In genomic region chr22:43342347-43343261, GRCh38 we compare ENCODE assay signal across 10 cellular contexts. TPM values are rescaled to one million over a fixed set of nuclear protein-coding genes. Genes with fewer than 3 reads are reported as not detected.
DNase-seq lines count a peak whose midpoint lies in the region; ATAC-seq and TF ChIP-seq lines count a peak whose summit lies in the region.
"Had no signal": no experiment of that assay in that cellular context is flagged by ENCODE, and none has a peak within 500 bp of the region (broad histone marks: within the 10 kb centered on the region; RNA-seq: fewer than 3 reads in every experiment).

No MANE protein-coding gene starts in this region.

- ATAC-seq in activated CD8-positive, alpha-beta memory T cell treated with anti-CD3 and anti-CD28 coated beads, Interleukin-2, amount 10 ng/mL, durations not matched to agents 7 days and 5 days = no peak
- no peak for ATAC-seq in activated T-helper 17 cell treated with anti-CD3 and anti-CD28 coated beads, Interleukin-2, amount 50 U/mL, for 72 hours (replicated peaks)
- ATAC-seq in naive B cell (ENCODE audit: low read depth in 2 of 2) = no peak
- no peak for ATAC-seq in left colon

- TF ChIP-seq POLR2A in tibial nerve (IDR thresholded peaks at IDR 0.05) = no peak

- no peak for TF ChIP-seq EP300 in tibial nerve (IDR thresholded peaks at IDR 0.05)

- no peak for DNase-seq in activated CD8-positive, alpha-beta memory T cell treated with anti-CD3 and anti-CD28 coated beads, Interleukin-2, amount 10 ng/mL, durations not matched to agents 7 days and 5 days
- DNase-seq in activated CD8-positive, alpha-beta memory T cell treated with anti-CD3 and anti-CD28 coated beads for 24 hours = no peak
- no peak for DNase-seq in naive B cell
- no peak for DNase-seq in tibial nerve (ENCODE audit: low spot score in 2 of 2)
- DNase-seq in C1 segment of cervical spinal cord (lab: John Stamatoyannopoulos, UW) = no peak
- DNase-seq in central memory CD4-positive, alpha-beta T cell = no peak
- DNase-seq in left colon = no peak
- DNase-seq: NCI-H187 had no signal

- WGBS in tibial nerve, 2 donors = 5 to 6% methylated on average over 52 to 57 of the region's 99 CpGs

- peak overlapping the region; percentile 0 to 83 (median 56) for H3K27ac ChIP-seq in tibial nerve
- H3K27ac ChIP-seq: right lobe of liver had no signal

- peaks cover 0 to 39% (median 2%) of the 10 kb centered on the region in 4 donors for H3K4me1 ChIP-seq in tibial nerve

- H3K27me3 ChIP-seq in tibial nerve = peaks cover 0 to 49% of the 10 kb centered on the region in 2 donors
- H3K27me3 ChIP-seq: right lobe of liver had no signal

- H3K27me3 Mint-ChIP-seq in activated CD8-positive, alpha-beta memory T cell treated with anti-CD3 and anti-CD28 coated beads, Interleukin-2, amount 10 ng/mL, durations not matched to agents 7 days and 5 days = peaks cover 40% of the 10 kb centered on the region
- peaks cover 36% of the 10 kb centered on the region for H3K27me3 Mint-ChIP-seq in activated T-helper 17 cell treated with anti-CD3 and anti-CD28 coated beads, Interleukin-2, amount 50 U/mL, for 72 hours
- peaks cover 46 to 67% (median 65%) of the 10 kb centered on the region in 3 donors for H3K27me3 Mint-ChIP-seq in naive B cell

- no peak overlapping the region for H3K27ac Mint-ChIP-seq in activated CD8-positive, alpha-beta memory T cell treated with anti-CD3 and anti-CD28 coated beads, Interleukin-2, amount 10 ng/mL, durations not matched to agents 7 days and 5 days
- H3K27ac Mint-ChIP-seq in activated T-helper 17 cell treated with anti-CD3 and anti-CD28 coated beads, Interleukin-2, amount 50 U/mL, for 72 hours = no peak overlapping the region
- H3K27ac Mint-ChIP-seq in naive B cell = no peak overlapping the region

- peak overlapping the region in 3 of 4 donors; percentile 20 to 69 (median 28) for H3K4me3 ChIP-seq in tibial nerve

- CTCF ChIA-PET in activated CD8-positive, alpha-beta memory T cell treated with anti-CD3 and anti-CD28 coated beads, Interleukin-2, amount 10 ng/mL, durations not matched to agents 7 days and 5 days (lab: Charles Lee) = interaction anchor here (1.4 to 5.9 kb wide), 3 partner anchors 39 to 71 kb away, joined by 3 to 139 read pairs (median 124); no protein-coding TSS in a partner anchor

- intact Hi-C loops in left colon (cut with DNase I, micrococcal nuclease) = no loop called here

- no peaks in the 10 kb centered on the region for H3K9me3 ChIP-seq in tibial nerve
- H3K9me3 ChIP-seq: right lobe of liver had no signal

- no peak for TF ChIP-seq CTCF in tibial nerve (IDR thresholded peaks at IDR 0.05)

- no peaks in the 10 kb centered on the region for H3K36me3 Mint-ChIP-seq in activated CD8-positive, alpha-beta memory T cell treated with anti-CD3 and anti-CD28 coated beads, Interleukin-2, amount 10 ng/mL, durations not matched to agents 7 days and 5 days
- no peaks in the 10 kb centered on the region for H3K36me3 Mint-ChIP-seq in activated T-helper 17 cell treated with anti-CD3 and anti-CD28 coated beads, Interleukin-2, amount 50 U/mL, for 72 hours (ENCODE audit: low read depth)
- peaks cover 0 to 8% of the 10 kb centered on the region in 2 donors for H3K36me3 Mint-ChIP-seq in naive B cell

- no peaks in the 10 kb centered on the region for H3K36me3 ChIP-seq in tibial nerve
- H3K36me3 ChIP-seq: right lobe of liver had no signal

- H3K4me3 Mint-ChIP-seq in activated CD8-positive, alpha-beta memory T cell treated with anti-CD3 and anti-CD28 coated beads, Interleukin-2, amount 10 ng/mL, durations not matched to agents 7 days and 5 days = peak overlapping the region; percentile 28
- H3K4me3 Mint-ChIP-seq in activated T-helper 17 cell treated with anti-CD3 and anti-CD28 coated beads, Interleukin-2, amount 50 U/mL, for 72 hours = peak overlapping the region; percentile 37
- peak overlapping the region in 7 of 8 donors; percentile 54 to 76 (median 67) for H3K4me3 Mint-ChIP-seq in naive B cell

- no peaks in the 10 kb centered on the region for H3K9me3 Mint-ChIP-seq in activated CD8-positive, alpha-beta memory T cell treated with anti-CD3 and anti-CD28 coated beads, Interleukin-2, amount 10 ng/mL, durations not matched to agents 7 days and 5 days (ENCODE audit: low read depth)
- no peaks in the 10 kb centered on the region for H3K9me3 Mint-ChIP-seq in activated T-helper 17 cell treated with anti-CD3 and anti-CD28 coated beads, Interleukin-2, amount 50 U/mL, for 72 hours
- H3K9me3 Mint-ChIP-seq in naive B cell = peaks cover 0 to 3% (median 0%) of the 10 kb centered on the region in 7 donors

- H3K4me1 Mint-ChIP-seq in activated CD8-positive, alpha-beta memory T cell treated with anti-CD3 and anti-CD28 coated beads, Interleukin-2, amount 10 ng/mL, durations not matched to agents 7 days and 5 days = peaks cover 30% of the 10 kb centered on the region
- no peaks in the 10 kb centered on the region for H3K4me1 Mint-ChIP-seq in activated T-helper 17 cell treated with anti-CD3 and anti-CD28 coated beads, Interleukin-2, amount 50 U/mL, for 72 hours
- H3K4me1 Mint-ChIP-seq in naive B cell = peaks cover 12 to 24% (median 12%) of the 10 kb centered on the region in 3 donors

RNA-seq across cellular contexts. Expression of gene SCUBE1, which starts 0.6 kb away (rescaled TPM):
- 1 to 10 TPM in 1 of 2 experiments, under 1 TPM in 1; 0.40 to 3.0 TPM for total RNA-seq in activated CD8-positive, alpha-beta memory T cell treated with anti-CD3 and anti-CD28 coated beads, Interleukin-2, amount 10 ng/mL, durations not matched to agents 7 days and 5 days
- not detected for total RNA-seq in activated T-helper 17 cell treated with anti-CD3 and anti-CD28 coated beads, Interleukin-2, amount 50 U/mL, for 72 hours
- polyA plus RNA-seq in naive B cell (ENCODE audit: low read depth in 6 of 6) = not detected
- total RNA-seq in tibial nerve = 100 to 1,000 TPM in 2 of 4 donors, 10 to 100 TPM in 2; 81.3 to 214 (median 141) TPM
- 1 to 10 TPM; 3.8 to 5.8 TPM for total RNA-seq in left colon

Comparison
In these comparisons a context has a peak if more than half of its experiments do, and no peak if none do; other contexts are left out.
1. RNA of gene SCUBE1, which starts 0.6 kb away (total RNA-seq): 81.3 to 214 TPM in tibial nerve; 3.8 to 5.8 TPM in left colon, 0.40 to 3.0 TPM in activated CD8-positive, alpha-beta memory T cell treated with anti-CD3 and anti-CD28 coated beads, Interleukin-2, amount 10 ng/mL, durations not matched to agents 7 days and 5 days and not detected in activated T-helper 17 cell treated with anti-CD3 and anti-CD28 coated beads, Interleukin-2, amount 50 U/mL, for 72 hours; every median in the first group is over 10 times any median in the second.
2. Peak in every context shown above with its lines, with median percentiles within 50 percentile points of each other: H3K4me3 Mint-ChIP-seq.